ENCODE assay signal across 16 cellular contexts in genomic region chr1:26972821-26973220, GRCh38. TPM values are rescaled to one million over a fixed set of nuclear protein-coding genes. Genes with fewer than 3 reads are reported as not detected.
A peak's percentile ranks its signal among the peaks of the same experiment; 100 is the strongest.
DNase-seq lines count a peak whose midpoint lies in the region; ATAC-seq and TF ChIP-seq lines count a peak whose summit lies in the region.
"Had no signal": no experiment of that assay in that cellular context is flagged by ENCODE, and none has a peak within 500 bp of the region (broad histone marks: within the 10 kb centered on the region; RNA-seq: fewer than 3 reads in every experiment).

No MANE protein-coding gene starts in this region.

- in situ Hi-C loops in IMR-90 (cut with MboI; ENCODE audit: low sequenced_read_pairs), result no loop called here

- dilution Hi-C loops in IMR-90 (cut with HindIII; ENCODE audit: low sequenced_read_pairs, unreplicated experiment), result no loop called here

- H3K4me3 ChIP-seq in IMR-90 (ENCODE audit: insufficient read depth, low read depth, low read length) (no peak overlapping the region), mesenchymal stem cell (ENCODE audit: insufficient read depth in 1 of 2, low read depth in 1 of 2, low read length in 2 of 2) (no peak overlapping the region)
- H3K4me3 ChIP-seq: GM23248, MG63 had no signal

- H3K9me3 ChIP-seq in IMR-90 (ENCODE audit: control insufficient read depth, insufficient read depth, low read length) (no peaks in the 10 kb centered on the region), mesenchymal stem cell (ENCODE audit: control insufficient read depth, low read length) (no peaks in the 10 kb centered on the region)
- H3K9me3 ChIP-seq: MG63 had no signal

- H3K27ac ChIP-seq in IMR-90 (ENCODE audit: insufficient read depth, low read length) (no peak overlapping the region), mesenchymal stem cell (ENCODE audit: low read length, poor library complexity, severe bottlenecking) (no peak overlapping the region)
- H3K27ac ChIP-seq: GM23248, HL-60, KMS-11 had no signal

- H2BK5ac ChIP-seq in IMR-90 (ENCODE audit: low read depth, low read length, poor library complexity, severe bottlenecking), result no peak overlapping the region
- H2BK5ac ChIP-seq in mesenchymal stem cell (ENCODE audit: low read depth, low read length, poor library complexity, severe bottlenecking), result no peak overlapping the region

- TF ChIP-seq CTCF in IMR-90 (conservative IDR thresholded peaks at IDR 0.05; ENCODE audit: low read depth, low read length), result no peak

- TF ChIP-seq RAD21 in IMR-90 (IDR thresholded peaks at IDR 0.05; ENCODE audit: low read length), result no peak

- H4K8ac ChIP-seq in IMR-90 (ENCODE audit: low read depth in 2 of 2, low read length in 2 of 2) (no peak overlapping the region; a peak in 1 of 4 replicates), mesenchymal stem cell (ENCODE audit: low read length) (no peak overlapping the region)

- ATAC-seq in IMR-90 (ENCODE audit: low read depth), result no peak
- no peak for ATAC-seq in GM19397 (IDR thresholded peaks at IDR 0.05; ENCODE audit: unreplicated experiment)
- ATAC-seq: PC-3 had no signal

- H2BK15ac ChIP-seq in IMR-90 (ENCODE audit: low read depth, low read length) (no peak overlapping the region), mesenchymal stem cell (ENCODE audit: low read depth, poor library complexity, severe bottlenecking) (no peak overlapping the region)

- CTCF ChIA-PET in IMR-90 (lab: Yijun Ruan, JAX), result interaction anchor here (0.6 to 1.0 kb wide), 2 partner anchors 9 to 447 kb away, joined by 3 to 6 read pairs; no protein-coding TSS in a partner anchor

- H3K14ac ChIP-seq in IMR-90 (replicated peaks; ENCODE audit: low read depth, low read length), result no peak overlapping the region
- H3K14ac ChIP-seq in mesenchymal stem cell (ENCODE audit: low read length in 2 of 2), result no peak overlapping the region

- intact Hi-C loops in IMR-90 (cut with micrococcal nuclease), result no loop called here

- POLR2A ChIA-PET in IMR-90 (lab: Charles Lee; ENCODE audit: unreplicated experiment), result no interaction called here

- H3K56ac ChIP-seq in IMR-90 (ENCODE audit: extremely low read depth, insufficient read depth, low read length), result no peak overlapping the region

- H2BK120ac ChIP-seq in IMR-90 (ENCODE audit: low read depth, low read length), result no peak overlapping the region
- H2BK120ac ChIP-seq in mesenchymal stem cell (ENCODE audit: low read depth, low read length), result no peak overlapping the region

- H3K4ac ChIP-seq in IMR-90 (ENCODE audit: low read depth, low read length), result no peak overlapping the region
- no peak overlapping the region for H3K4ac ChIP-seq in mesenchymal stem cell (ENCODE audit: low read depth in 1 of 2, low read length in 2 of 2)

- no peaks in the 10 kb centered on the region for H3K36me3 ChIP-seq in IMR-90 (ENCODE audit: control insufficient read depth, insufficient read depth, low read length)
- no peaks in the 10 kb centered on the region for H3K36me3 ChIP-seq in mesenchymal stem cell (ENCODE audit: control insufficient read depth in 1 of 2, insufficient read depth in 2 of 2, low read depth in 1 of 2, low read length in 2 of 2)
- H3K36me3 ChIP-seq: MG63 had no signal

- no peak overlapping the region for H2BK12ac ChIP-seq in mesenchymal stem cell (ENCODE audit: low read length in 2 of 2)

- H2BK20ac ChIP-seq in IMR-90 (ENCODE audit: low read depth, low read length), result no peak overlapping the region

- no peak for DNase-seq in IMR-90
- no peak for DNase-seq in mesenchymal stem cell
- no peak for DNase-seq in SIG-M5 (lab: John Stamatoyannopoulos, UW)
- DNase-seq: MG63, NCI-H1092 treated with DMSO at 0.1 percent for 48 hours, NCI-H1694 treated with DMSO at 0.1 percent for 48 hours, NCI-H446, NCI-H748 treated with DMSO at 0.1 percent for 48 hours, PC-3 had no signal

- H3K79me1 ChIP-seq in IMR-90 (ENCODE audit: low read depth in 1 of 2, low read length in 2 of 2), result no peaks in the 10 kb centered on the region
- H3K79me1 ChIP-seq in mesenchymal stem cell (replicated peaks; ENCODE audit: low read length, poor library complexity, severe bottlenecking), result no peaks in the 10 kb centered on the region

- H3K4me2 ChIP-seq in IMR-90 (ENCODE audit: low read depth, low read length) (no peak overlapping the region), mesenchymal stem cell (ENCODE audit: low read length, poor library complexity, severe bottlenecking) (no peak overlapping the region)
- H3K4me2 ChIP-seq: KMS-11 had no signal

- peak overlapping the region; percentile 88 for H2AK9ac ChIP-seq in IMR-90 (replicated peaks; ENCODE audit: low read depth, low read length, poor library complexity)

- H3K4me1 ChIP-seq in IMR-90 (ENCODE audit: control insufficient read depth, insufficient read depth, low read length) (peaks cover 3% of the 10 kb centered on the region; the same call in 1 of the 2 replicates), mesenchymal stem cell (ENCODE audit: control insufficient read depth, insufficient read depth, low read depth, low read length) (peaks cover 14% of the 10 kb centered on the region)

- no peaks in the 10 kb centered on the region for H3K27me3 ChIP-seq in IMR-90 (ENCODE audit: control insufficient read depth, insufficient read depth, low read length)
- H3K27me3 ChIP-seq in mesenchymal stem cell (ENCODE audit: control insufficient read depth in 1 of 2, insufficient read depth in 1 of 2, low read length in 2 of 2), result peaks cover 0 to 22% of the 10 kb centered on the region in 2 experiments
- H3K27me3 ChIP-seq: MG63 had no signal

- H2AFZ ChIP-seq in IMR-90 (replicated peaks; ENCODE audit: low read length, poor library complexity) (peak overlapping the region; percentile 78), mesenchymal stem cell (ENCODE audit: low read depth, low read length) (no peak overlapping the region)
- H2AFZ ChIP-seq: GM23248 had no signal

- H3K18ac ChIP-seq in IMR-90 (ENCODE audit: low read depth, low read length), result no peak overlapping the region
- no peak overlapping the region for H3K18ac ChIP-seq in mesenchymal stem cell (ENCODE audit: low read depth in 1 of 2, low read length in 2 of 2)

- 83% methylated on average over 1 of the region's 4 CpGs; no CpG with 5 or more reads in 1 of the 2 experiments for WGBS in IMR-90 (ENCODE audit: extremely low coverage in 2 of 2, insufficient read length in 1 of 2), 2 experiments
- WGBS in mesenchymal stem cell, result 78% methylated on average over 3 of the region's 4 CpGs

- H4K5ac ChIP-seq in IMR-90 (ENCODE audit: low read depth, low read length), result no peak overlapping the region

- no peak for TF ChIP-seq POLR2A in IMR-90 (IDR thresholded peaks at IDR 0.05; ENCODE audit: low read depth, low read length)

- BruUV-seq in IMR-90 (replicated peaks; lab: Mats Ljungman, UMichigan), result no TSS peak

- H2AK5ac ChIP-seq in IMR-90 (ENCODE audit: low read depth, low read length), result no peak overlapping the region
- H2AK5ac ChIP-seq in mesenchymal stem cell (ENCODE audit: low read length, severe bottlenecking), result peak overlapping the region; percentile 58

- H3K9ac ChIP-seq in IMR-90 (ENCODE audit: low read depth, low read length) (no peak overlapping the region), mesenchymal stem cell (ENCODE audit: low read length) (no peak overlapping the region)
- H3K9ac ChIP-seq: GM23248, KMS-11 had no signal

- H3K23ac ChIP-seq in IMR-90 (ENCODE audit: low read depth, low read length) (no peak overlapping the region), mesenchymal stem cell (ENCODE audit: low read length in 2 of 2) (no peak overlapping the region)

- peaks cover 12% of the 10 kb centered on the region; the same call in 1 of the 2 replicates for H3K9me1 ChIP-seq in IMR-90 (ENCODE audit: insufficient read depth, low read length)

- no peaks in the 10 kb centered on the region for H4K20me1 ChIP-seq in IMR-90 (ENCODE audit: insufficient read depth, low read length)

- H4K91ac ChIP-seq in IMR-90 (ENCODE audit: insufficient read depth, low read depth, low read length), result no peak overlapping the region
- H4K91ac ChIP-seq in mesenchymal stem cell (ENCODE audit: low read length), result no peak overlapping the region

TF ChIP-seq in IMR-90, 13 proteins besides CTCF, POLR2A, EP300 and RAD21:
- TF ChIP-seq RFX5 (IDR thresholded peaks at IDR 0.05; ENCODE audit: low read depth, low read length) (no peak), CEBPB (IDR thresholded peaks at IDR 0.05; ENCODE audit: low read depth, low read length) (peak; percentile 77), SMC3 (IDR thresholded peaks at IDR 0.05; ENCODE audit: low read depth, low read length) (no peak)

RNA-seq across cellular contexts. Expression of gene KDF1, which starts 12.6 kb away (rescaled TPM):
- total RNA-seq in IMR-90 (2012; rRNA removed), result not detected in 2 replicates
- not detected in 2 replicates for polyA plus RNA-seq in IMR-90 (2012; rRNA removed)
- polyA plus RNA-seq in IMR-90 (2012; cell fraction: cytosol; rRNA removed), result not detected in 2 replicates
- polyA plus RNA-seq in IMR-90 (2012; cell fraction: nucleus; rRNA removed; ENCODE audit: low replicate concordance), result 0.07 TPM in 1 of 2 replicates, not detected in the other
- polyA plus RNA-seq in mesenchymal stem cell (2013, experiment 1 of 2), result 0.35 TPM
- 0.38 TPM for polyA plus RNA-seq in mesenchymal stem cell (2013, experiment 2 of 2)
- total RNA-seq: GM23248, SK-MEL-5 had no signal
- polyA plus RNA-seq: GM23248 had no signal

RNA-seq across cellular contexts. Expression of gene TRNP1, which starts 20.7 kb away (rescaled TPM):
- total RNA-seq in IMR-90 (2012; rRNA removed), result 68.6 and 91.6 TPM in 2 replicates
- polyA plus RNA-seq in IMR-90 (2012; rRNA removed), result 63.3 and 76.8 TPM in 2 replicates
- 157 and 222 TPM in 2 replicates for polyA plus RNA-seq in IMR-90 (2012; cell fraction: cytosol; rRNA removed)
- polyA plus RNA-seq in IMR-90 (2012; cell fraction: nucleus; rRNA removed; ENCODE audit: low replicate concordance), result 65.3 and 116 TPM in 2 replicates
- polyA plus RNA-seq in mesenchymal stem cell (2013, experiment 1 of 2), result 65.7 TPM
- 64.6 TPM for polyA plus RNA-seq in mesenchymal stem cell (2013, experiment 2 of 2)

RNA-seq across cellular contexts. Expression of gene TENT5B, which starts 39.8 kb away (rescaled TPM):
- 11.1 and 11.7 TPM in 2 replicates for total RNA-seq in IMR-90 (2012; rRNA removed)
- polyA plus RNA-seq in IMR-90 (2012; rRNA removed), result 7.3 and 8.2 TPM in 2 replicates
- polyA plus RNA-seq in IMR-90 (2012; cell fraction: cytosol; rRNA removed), result 7.3 and 9.8 TPM in 2 replicates
- 1.8 and 6.6 TPM in 2 replicates for polyA plus RNA-seq in IMR-90 (2012; cell fraction: nucleus; rRNA removed; ENCODE audit: low replicate concordance)
- 3.1 TPM for polyA plus RNA-seq in mesenchymal stem cell (2013, experiment 1 of 2)
- 2.7 TPM for polyA plus RNA-seq in mesenchymal stem cell (2013, experiment 2 of 2)

RNA-seq across cellular contexts. Expression of gene NUDC, which starts 51.3 kb away (rescaled TPM):
- total RNA-seq in IMR-90 (2012; rRNA removed), result 34.8 and 50.0 TPM in 2 replicates
- polyA plus RNA-seq in IMR-90 (2012; rRNA removed), result 85.7 and 89.8 TPM in 2 replicates
- polyA plus RNA-seq in IMR-90 (2012; cell fraction: cytosol; rRNA removed), result 59.3 and 67.1 TPM in 2 replicates
- polyA plus RNA-seq in IMR-90 (2012; cell fraction: nucleus; rRNA removed; ENCODE audit: low replicate concordance), result 29.0 and 47.3 TPM in 2 replicates
- 63.1 TPM for polyA plus RNA-seq in mesenchymal stem cell (2013, experiment 1 of 2)
- 62.9 TPM for polyA plus RNA-seq in mesenchymal stem cell (2013, experiment 2 of 2)

RNA-seq across cellular contexts. Expression of gene NR0B2, which starts 59.0 kb away (rescaled TPM):
- not detected in 2 replicates for total RNA-seq in IMR-90 (2012; rRNA removed)
- polyA plus RNA-seq in IMR-90 (2012; rRNA removed), result not detected in 2 replicates
- polyA plus RNA-seq in IMR-90 (2012; cell fraction: cytosol; rRNA removed), result not detected in 2 replicates
- not detected in 2 replicates for polyA plus RNA-seq in IMR-90 (2012; cell fraction: nucleus; rRNA removed; ENCODE audit: low replicate concordance)
- polyA plus RNA-seq in mesenchymal stem cell (2013, experiment 1 of 2), result not detected
- not detected for polyA plus RNA-seq in mesenchymal stem cell (2013, experiment 2 of 2)
- total RNA-seq: Daoy, GM23248, PC-3, SK-MEL-5 had no signal
- polyA plus RNA-seq: BJ, GM23248 had no signal
